ENCODE assay signal across 8 cellular contexts in the genomic region with DNA sequence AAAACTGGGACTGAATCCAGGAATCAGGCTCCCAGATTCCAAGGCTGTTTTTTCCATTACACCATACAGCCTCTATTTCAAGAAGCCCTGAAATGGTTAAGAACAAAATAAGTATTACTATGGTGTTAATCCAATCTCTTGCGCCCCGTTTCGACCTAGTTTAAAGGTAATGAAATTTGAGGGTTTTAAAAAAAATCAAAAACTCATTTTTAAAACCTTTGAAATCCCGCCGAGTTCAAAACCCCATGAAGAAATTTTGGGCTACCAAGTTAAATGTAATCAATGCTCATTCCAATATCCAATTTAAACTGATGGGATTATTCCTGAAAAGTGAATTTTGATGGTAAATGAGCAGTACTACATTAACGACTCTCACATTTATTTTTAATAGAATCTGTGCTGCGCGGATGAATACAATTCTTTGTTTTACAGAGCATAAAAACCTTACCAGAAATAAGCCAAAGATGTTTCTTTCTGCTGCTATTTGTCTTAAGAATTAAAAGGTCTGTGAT. TPM values are rescaled to one million over a fixed set of nuclear protein-coding genes. Genes with fewer than 3 reads are reported as not detected.
DNase-seq lines count a peak whose midpoint lies in the region; ATAC-seq and TF ChIP-seq lines count a peak whose summit lies in the region.

No MANE protein-coding gene starts in this region.

- H3K4me2 ChIP-seq in GM23338, result peak overlapping the region; percentile 93

- peak overlapping the region; percentile 79 for H3K4me3 ChIP-seq in GM23338
- H3K4me3 ChIP-seq in WERI-Rb-1 (ENCODE audit: low read depth, low read length), result peak overlapping the region; percentile 58
- peak overlapping the region; percentile 57 to 92 (median 82) for H3K4me3 ChIP-seq in skin epidermis

- no peak for ATAC-seq in GM23338
- no peak for ATAC-seq in GM18858 (IDR thresholded peaks at IDR 0.05; ENCODE audit: unreplicated experiment)
- ATAC-seq in GM21360 (IDR thresholded peaks at IDR 0.05; ENCODE audit: unreplicated experiment), result no peak
- ATAC-seq in GM21423 (IDR thresholded peaks at IDR 0.05; ENCODE audit: unreplicated experiment), result no peak

- H3K9me3 Mint-ChIP-seq in GM23338, result no peaks in the 10 kb centered on the region
- peaks cover 9% of the 10 kb centered on the region for H3K9me3 Mint-ChIP-seq in glutamatergic neuron (ENCODE audit: unreplicated experiment)

- H3K4me3 Mint-ChIP-seq in GM23338 (peak overlapping the region; percentile 93), glutamatergic neuron (ENCODE audit: unreplicated experiment) (peak overlapping the region; percentile 88)

- H3K4me1 ChIP-seq in GM23338 (ENCODE audit: insufficient read depth), result peaks cover 23% of the 10 kb centered on the region

- peaks cover 19% of the 10 kb centered on the region for H4K20me1 ChIP-seq in GM23338 (replicated peaks; ENCODE audit: insufficient read depth)

- no peaks in the 10 kb centered on the region for H3K9me3 ChIP-seq in WERI-Rb-1 (ENCODE audit: severe bottlenecking)

- no peak for DNase-seq in GM23338 (ENCODE audit: low spot score)
- no peak for DNase-seq in WERI-Rb-1
- no peak for DNase-seq in glutamatergic neuron
- DNase-seq in GDM1 (lab: John Stamatoyannopoulos, UW), result no peak

- peak overlapping the region; percentile 97 for H2AFZ ChIP-seq in GM23338

- H3F3A ChIP-seq in GM23338 (replicated peaks; ENCODE audit: low read depth), result peaks cover 11% of the 10 kb centered on the region; the same call in 1 of the 2 replicates

- H3K36me3 Mint-ChIP-seq in GM23338 (ENCODE audit: low read depth), result no peaks in the 10 kb centered on the region; the same call in 2 of the 3 replicates
- H3K36me3 Mint-ChIP-seq in glutamatergic neuron (ENCODE audit: unreplicated experiment), result no peaks in the 10 kb centered on the region

- H3K4me1 Mint-ChIP-seq in GM23338 (peaks cover 22% of the 10 kb centered on the region), glutamatergic neuron (ENCODE audit: low read depth, unreplicated experiment) (peaks cover 11% of the 10 kb centered on the region)

- peaks cover 6% of the 10 kb centered on the region for H3K79me2 ChIP-seq in GM23338 (replicated peaks; ENCODE audit: insufficient read depth)

- H3K36me3 ChIP-seq in GM23338 (ENCODE audit: insufficient read depth) (no peaks in the 10 kb centered on the region), WERI-Rb-1 (no peaks in the 10 kb centered on the region)

- H3K27me3 ChIP-seq in GM23338 (ENCODE audit: insufficient read depth) (peaks cover 84% of the 10 kb centered on the region), WERI-Rb-1 (ENCODE audit: insufficient read depth, low read depth, severe bottlenecking) (peaks cover 8% of the 10 kb centered on the region)

- TF ChIP-seq CTCF in GM23338 (conservative IDR thresholded peaks at IDR 0.05; ENCODE audit: low read depth in 2 of 2), result no peak
- no peak for TF ChIP-seq CTCF in WERI-Rb-1 (IDR thresholded peaks at IDR 0.05; ENCODE audit: low read depth, low read length)
- TF ChIP-seq CTCF in glutamatergic neuron (IDR thresholded peaks at IDR 0.05; ENCODE audit: partially characterized antibody, unreplicated experiment), result no peak

- H3K27ac ChIP-seq in GM23338 (ENCODE audit: low read depth), result no peak overlapping the region
- H3K27ac ChIP-seq in WERI-Rb-1, result peak overlapping the region; percentile 85
- H3K27ac ChIP-seq in skin epidermis, result peak overlapping the region; percentile 84 to 99 (median 96)

- H3K27me3 Mint-ChIP-seq in GM23338 (ENCODE audit: insufficient read depth, low read depth, poor library complexity), result peaks cover 31% of the 10 kb centered on the region
- peaks cover 6% of the 10 kb centered on the region for H3K27me3 Mint-ChIP-seq in glutamatergic neuron (ENCODE audit: unreplicated experiment)

- H3K9me2 ChIP-seq in GM23338 (ENCODE audit: insufficient read depth), result no peaks in the 10 kb centered on the region

- H3K27ac Mint-ChIP-seq in GM23338, result peak overlapping the region; percentile 96
- H3K27ac Mint-ChIP-seq in glutamatergic neuron (ENCODE audit: unreplicated experiment), result peak overlapping the region; percentile 85

TF ChIP-seq in GM23338, 12 proteins besides CTCF, POLR2A, EP300 and RAD21 (continues in another document):
- no peak for TF ChIP-seq ZNF331 (CRISPR knock-in tag; IDR thresholded peaks at IDR 0.05; ENCODE audit: low read depth)
- no peak for TF ChIP-seq STAT1 (IDR thresholded peaks at IDR 0.05; ENCODE audit: unreplicated experiment)
- TF ChIP-seq CREB1 (CRISPR knock-in tag; IDR thresholded peaks at IDR 0.05; ENCODE audit: low read depth), result no peak
- TF ChIP-seq POLR2AphosphoS5 (IDR thresholded peaks at IDR 0.05; ENCODE audit: low read depth), result no peak
- TF ChIP-seq, protein P1, sequence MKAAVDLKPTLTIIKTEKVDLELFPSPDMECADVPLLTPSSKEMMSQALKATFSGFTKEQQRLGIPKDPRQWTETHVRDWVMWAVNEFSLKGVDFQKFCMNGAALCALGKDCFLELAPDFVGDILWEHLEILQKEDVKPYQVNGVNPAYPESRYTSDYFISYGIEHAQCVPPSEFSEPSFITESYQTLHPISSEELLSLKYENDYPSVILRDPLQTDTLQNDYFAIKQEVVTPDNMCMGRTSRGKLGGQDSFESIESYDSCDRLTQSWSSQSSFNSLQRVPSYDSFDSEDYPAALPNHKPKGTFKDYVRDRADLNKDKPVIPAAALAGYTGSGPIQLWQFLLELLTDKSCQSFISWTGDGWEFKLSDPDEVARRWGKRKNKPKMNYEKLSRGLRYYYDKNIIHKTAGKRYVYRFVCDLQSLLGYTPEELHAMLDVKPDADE (IDR thresholded peaks at IDR 0.05), result no peak
- TF ChIP-seq, protein P2, sequence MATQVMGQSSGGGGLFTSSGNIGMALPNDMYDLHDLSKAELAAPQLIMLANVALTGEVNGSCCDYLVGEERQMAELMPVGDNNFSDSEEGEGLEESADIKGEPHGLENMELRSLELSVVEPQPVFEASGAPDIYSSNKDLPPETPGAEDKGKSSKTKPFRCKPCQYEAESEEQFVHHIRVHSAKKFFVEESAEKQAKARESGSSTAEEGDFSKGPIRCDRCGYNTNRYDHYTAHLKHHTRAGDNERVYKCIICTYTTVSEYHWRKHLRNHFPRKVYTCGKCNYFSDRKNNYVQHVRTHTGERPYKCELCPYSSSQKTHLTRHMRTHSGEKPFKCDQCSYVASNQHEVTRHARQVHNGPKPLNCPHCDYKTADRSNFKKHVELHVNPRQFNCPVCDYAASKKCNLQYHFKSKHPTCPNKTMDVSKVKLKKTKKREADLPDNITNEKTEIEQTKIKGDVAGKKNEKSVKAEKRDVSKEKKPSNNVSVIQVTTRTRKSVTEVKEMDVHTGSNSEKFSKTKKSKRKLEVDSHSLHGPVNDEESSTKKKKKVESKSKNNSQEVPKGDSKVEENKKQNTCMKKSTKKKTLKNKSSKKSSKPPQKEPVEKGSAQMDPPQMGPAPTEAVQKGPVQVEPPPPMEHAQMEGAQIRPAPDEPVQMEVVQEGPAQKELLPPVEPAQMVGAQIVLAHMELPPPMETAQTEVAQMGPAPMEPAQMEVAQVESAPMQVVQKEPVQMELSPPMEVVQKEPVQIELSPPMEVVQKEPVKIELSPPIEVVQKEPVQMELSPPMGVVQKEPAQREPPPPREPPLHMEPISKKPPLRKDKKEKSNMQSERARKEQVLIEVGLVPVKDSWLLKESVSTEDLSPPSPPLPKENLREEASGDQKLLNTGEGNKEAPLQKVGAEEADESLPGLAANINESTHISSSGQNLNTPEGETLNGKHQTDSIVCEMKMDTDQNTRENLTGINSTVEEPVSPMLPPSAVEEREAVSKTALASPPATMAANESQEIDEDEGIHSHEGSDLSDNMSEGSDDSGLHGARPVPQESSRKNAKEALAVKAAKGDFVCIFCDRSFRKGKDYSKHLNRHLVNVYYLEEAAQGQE (IDR thresholded peaks at IDR 0.05; ENCODE audit: unreplicated experiment), result no peak
- no peak for TF ChIP-seq NANOG (IDR thresholded peaks at IDR 0.05; ENCODE audit: borderline replicate concordance)
- no peak for TF ChIP-seq EZH2 (IDR thresholded peaks at IDR 0.05; ENCODE audit: low read depth, unreplicated experiment)

RNA-seq across cellular contexts. Expression of a gene that starts 0.8 kb away (rescaled TPM):
- total RNA-seq in GM23338 (2014; rRNA removed; shearing (Covaris generic)), result 6.0 and 7.2 TPM in 2 replicates
- polyA plus RNA-seq in GM23338 (2016; fragmentation: Nextera tagmentation; extraction: Ambion mirVana), result 1.9 and 2.3 TPM in 2 replicates
- total RNA-seq in glutamatergic neuron (ENCODE audit: unreplicated experiment), result 12.3 TPM
